8 cellular contexts compared by ENCODE assay signal in the genomic region with DNA sequence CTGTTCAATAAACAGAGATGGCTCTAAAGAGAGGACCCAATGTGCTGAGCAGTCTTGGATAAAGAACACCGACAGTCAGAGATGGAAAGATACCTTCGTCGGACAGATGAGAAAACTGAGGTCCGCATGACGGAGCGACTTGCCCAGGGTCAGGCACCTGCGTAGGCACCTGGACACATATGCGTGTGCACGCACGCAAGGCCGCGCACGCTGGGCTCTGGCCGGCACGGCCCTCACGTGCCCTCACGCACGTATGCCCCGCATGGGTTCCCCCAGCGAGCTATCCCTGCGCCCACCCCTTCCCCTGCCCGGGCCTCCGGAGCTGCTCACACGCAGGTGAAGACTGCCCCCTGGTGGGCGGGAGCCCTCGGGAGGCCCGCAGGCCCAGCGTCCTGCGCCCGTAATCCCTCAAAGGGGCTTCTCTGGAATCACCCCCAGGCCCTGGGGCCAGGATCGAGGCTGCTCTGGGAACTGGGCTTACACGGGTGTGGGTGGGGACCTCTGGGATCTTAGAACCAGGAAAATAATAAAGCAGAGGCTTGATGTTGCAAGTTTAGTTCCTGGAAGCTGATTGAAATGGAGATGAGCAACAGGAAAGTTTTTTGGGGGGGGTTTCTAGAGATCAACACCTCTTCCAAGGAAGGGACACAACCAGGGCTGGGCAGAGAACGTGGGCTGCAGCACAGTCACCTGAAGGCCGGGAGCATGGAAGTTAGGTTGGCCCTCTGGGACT.
DNase-seq lines count a peak whose midpoint lies in the region; ATAC-seq and TF ChIP-seq lines count a peak whose summit lies in the region.

No MANE protein-coding gene starts in this region.

- H3K9me3 ChIP-seq in CD4-positive, CD25-positive, alpha-beta regulatory T cell (ENCODE audit: control insufficient read depth in 2 of 2, low read length in 2 of 2) = peaks cover 2 to 6% of the 10 kb centered on the region in 2 experiments
- H3K9me3 ChIP-seq in adipocyte (ENCODE audit: control insufficient read depth, low read length) (peaks cover 8% of the 10 kb centered on the region), left ventricle myocardium inferior (replicated peaks) (peaks cover 5% of the 10 kb centered on the region), aorta (ENCODE audit: control insufficient read depth, low read length) (no peaks in the 10 kb centered on the region)

- H3K9me3 Mint-ChIP-seq in CD4-positive, CD25-positive, alpha-beta regulatory T cell = peaks cover 0 to 4% (median under 1%) of the 10 kb centered on the region in 7 donors
- peaks cover under 1 to 5% (median 1%) of the 10 kb centered on the region in 3 donors for H3K9me3 Mint-ChIP-seq in T-cell

- H3K4me1 Mint-ChIP-seq in CD4-positive, CD25-positive, alpha-beta regulatory T cell = peaks cover 0 to 16% (median 4%) of the 10 kb centered on the region in 4 donors
- peaks cover 20 to 30% (median 25%) of the 10 kb centered on the region in 3 donors for H3K4me1 Mint-ChIP-seq in T-cell

- H3K4me3 Mint-ChIP-seq in CD4-positive, CD25-positive, alpha-beta regulatory T cell = peak overlapping the region in 1 of 4 donors; percentile 11
- H3K4me3 Mint-ChIP-seq in T-cell = peak overlapping the region; percentile 53 to 61 (median 54)

- intact Hi-C loops in left ventricle myocardium inferior (cut with micrococcal nuclease) = no loop called here
- intact Hi-C loops in aorta (cut with DNase I) = loop anchor here in 1 of 2 donors (5.0 kb wide), 1 partner anchor 1074 kb away; no protein-coding TSS in a partner anchor

- WGBS in aorta, 2 donors = 20 to 21% methylated on average over 34 of the region's 34 CpGs

- DNase-seq in CD4-positive, CD25-positive, alpha-beta regulatory T cell = peak; percentile 14 to 48 (median 40)
- DNase-seq in T-cell = peak; percentile 24 to 78 (median 60)
- peak; percentile 84 for DNase-seq in adipocyte (ENCODE audit: low read depth)
- DNase-seq in left ventricle myocardium inferior = peak; percentile 63
- DNase-seq in retinal pigment epithelial cell (ENCODE audit: low read depth) = no peak
- DNase-seq in aorta = peak; percentile 84 to 94

- H3K27me3 ChIP-seq in CD4-positive, CD25-positive, alpha-beta regulatory T cell (ENCODE audit: control insufficient read depth, insufficient read depth, low read length) = no peaks in the 10 kb centered on the region
- H3K27me3 ChIP-seq in adipocyte (replicated peaks; ENCODE audit: control insufficient read depth, insufficient read depth, low read length) = no peaks in the 10 kb centered on the region
- no peaks in the 10 kb centered on the region for H3K27me3 ChIP-seq in left ventricle myocardium inferior (ENCODE audit: low read depth)
- no peaks in the 10 kb centered on the region for H3K27me3 ChIP-seq in aorta (ENCODE audit: control insufficient read depth in 1 of 2, insufficient read depth in 2 of 2, low read length in 1 of 2)

- CTCF ChIA-PET in T-cell (lab: Charles Lee) = interaction anchor here (0.6 to 1.0 kb wide), 6 partner anchors 11 to 1066 kb away, joined by 3 to 5 read pairs (median 3); no protein-coding TSS in a partner anchor

- no peaks in the 10 kb centered on the region for H3K27me3 Mint-ChIP-seq in CD4-positive, CD25-positive, alpha-beta regulatory T cell
- peaks cover 0 to 13% of the 10 kb centered on the region in 2 donors for H3K27me3 Mint-ChIP-seq in T-cell

- no peak overlapping the region for H3K4me3 ChIP-seq in CD4-positive, CD25-positive, alpha-beta regulatory T cell (ENCODE audit: low read depth, low read length)
- H3K4me3 ChIP-seq in adipocyte (ENCODE audit: low read length) (no peak overlapping the region), left ventricle myocardium inferior (peak overlapping the region; percentile 51), retinal pigment epithelial cell (ENCODE audit: low read length) (peak overlapping the region; percentile 35), aorta (ENCODE audit: low read length in 2 of 2) (no peak overlapping the region)

- peak; percentile 52 to 55 for ATAC-seq in CD4-positive, CD25-positive, alpha-beta regulatory T cell (ENCODE audit: low read depth in 2 of 2)
- peak; percentile 64 for ATAC-seq in HG02642 (IDR thresholded peaks at IDR 0.05; ENCODE audit: poor library complexity, unreplicated experiment)
- peak; percentile 73 to 89 (median 84) for ATAC-seq in T-cell (replicated peaks in 1 of 4)
- peak; percentile 89 for ATAC-seq in aorta (ENCODE audit: low FRiP score)
- ATAC-seq in GM18511 (IDR thresholded peaks at IDR 0.05; ENCODE audit: unreplicated experiment) = no peak

- peak overlapping the region; percentile 42 for H3K9ac ChIP-seq in adipocyte (ENCODE audit: low read length)

- no peak overlapping the region for H3K27ac ChIP-seq in CD4-positive, CD25-positive, alpha-beta regulatory T cell (ENCODE audit: insufficient read depth, low read length, poor library complexity, severe bottlenecking)
- no peak overlapping the region for H3K27ac ChIP-seq in left ventricle myocardium inferior (replicated peaks)
- H3K27ac ChIP-seq in aorta (ENCODE audit: low read depth in 1 of 2, low read length in 2 of 2) = peak overlapping the region; percentile 24 to 30

- peak overlapping the region in 1 of 3 donors; percentile 91 for H3K27ac Mint-ChIP-seq in CD4-positive, CD25-positive, alpha-beta regulatory T cell
- no peak overlapping the region for H3K27ac Mint-ChIP-seq in T-cell

- no peaks in the 10 kb centered on the region for H3K36me3 ChIP-seq in CD4-positive, CD25-positive, alpha-beta regulatory T cell (ENCODE audit: control insufficient read depth, insufficient read depth, low read length)
- H3K36me3 ChIP-seq in adipocyte (ENCODE audit: control insufficient read depth, insufficient read depth, low read length, severe bottlenecking) (peaks cover 25% of the 10 kb centered on the region), left ventricle myocardium inferior (peaks cover 1% of the 10 kb centered on the region), aorta (ENCODE audit: control insufficient read depth in 1 of 2, insufficient read depth in 2 of 2, low read length in 1 of 2) (no peaks in the 10 kb centered on the region)

- POLR2A ChIA-PET in T-cell (lab: Charles Lee) = no interaction called here

- peak; percentile 96 for TF ChIP-seq CTCF in left ventricle myocardium inferior (IDR thresholded peaks at IDR 0.05; ENCODE audit: borderline replicate concordance)
- peak; percentile 89 for TF ChIP-seq CTCF in retinal pigment epithelial cell (conservative IDR thresholded peaks at IDR 0.05; ENCODE audit: low read depth, low read length)

- peaks cover 7% of the 10 kb centered on the region for H3K36me3 Mint-ChIP-seq in CD4-positive, CD25-positive, alpha-beta regulatory T cell
- no peaks in the 10 kb centered on the region for H3K36me3 Mint-ChIP-seq in T-cell

- H3K4me1 ChIP-seq in CD4-positive, CD25-positive, alpha-beta regulatory T cell (ENCODE audit: control insufficient read depth, insufficient read depth, low read length, poor library complexity, severe bottlenecking) = peaks cover 5% of the 10 kb centered on the region
- peaks cover 26% of the 10 kb centered on the region for H3K4me1 ChIP-seq in adipocyte (ENCODE audit: control insufficient read depth, insufficient read depth, low read length)
- H3K4me1 ChIP-seq in left ventricle myocardium inferior = peaks cover 18% of the 10 kb centered on the region
- peaks cover 3 to 6% of the 10 kb centered on the region in 2 donors for H3K4me1 ChIP-seq in aorta (ENCODE audit: control insufficient read depth in 1 of 2, insufficient read depth in 2 of 2, low read length in 2 of 2)

Comparison
In these comparisons a context has a peak if more than half of its experiments do, and no peak if none do; other contexts are left out.
1. H3K27ac ChIP-seq: peak in aorta (2 of 2); none in CD4-positive, CD25-positive, alpha-beta regulatory T cell (single experiment) and left ventricle myocardium inferior (single experiment).
2. H3K4me3 ChIP-seq: peak in left ventricle myocardium inferior (single experiment) and retinal pigment epithelial cell (single experiment); none in CD4-positive, CD25-positive, alpha-beta regulatory T cell (single experiment), adipocyte (single experiment) and aorta (0 of 2).